In the genomic region with DNA sequence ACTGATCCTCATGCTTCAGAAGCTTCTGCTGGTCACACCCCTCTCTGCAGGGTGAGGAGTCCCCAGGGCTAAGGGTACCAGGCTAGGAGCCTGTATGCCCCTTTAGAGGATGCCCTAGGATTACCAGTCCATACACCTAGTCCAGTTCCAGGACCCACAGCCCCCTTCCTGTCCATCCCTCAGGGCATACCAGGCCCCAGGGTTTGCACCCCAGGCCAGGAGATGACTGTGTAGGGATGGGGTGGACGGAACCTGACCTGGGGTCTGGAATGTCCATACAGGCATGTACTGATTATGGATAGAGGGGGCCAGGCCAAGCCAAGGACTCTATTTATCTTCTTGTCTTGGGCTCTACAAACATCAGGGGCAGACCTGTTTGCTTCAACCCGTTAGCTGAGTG, we compare ENCODE assay signal across 8 cellular contexts. TPM values are rescaled to one million over a fixed set of nuclear protein-coding genes. Genes with fewer than 3 reads are reported as not detected.
"Had no signal": no experiment of that assay in that cellular context is flagged by ENCODE, and none has a peak within 500 bp of the region (broad histone marks: within the 10 kb centered on the region; RNA-seq: fewer than 3 reads in every experiment).

No MANE protein-coding gene starts in this region.

- H3K4me3 ChIP-seq: GM23338, K562 had no signal

- ATAC-seq: GM23338, K562 had no signal

- H2AFZ ChIP-seq: GM23338 had no signal

- DNase-seq: H9, HCEC 1CT, IMR-90 had no signal

- FAIRE-seq: H1, H54, HTR-8/SVneo, K562 had no signal

- H3K4me2 ChIP-seq: GM23338 had no signal

RNA-seq across cellular contexts. Expression of gene TRIM67, which starts 34.9 kb away (rescaled TPM):
- total RNA-seq: H1, H9, IMR-90 had no signal
- polyA plus RNA-seq: GM23338, IMR-90 had no signal
